In the genomic region with DNA sequence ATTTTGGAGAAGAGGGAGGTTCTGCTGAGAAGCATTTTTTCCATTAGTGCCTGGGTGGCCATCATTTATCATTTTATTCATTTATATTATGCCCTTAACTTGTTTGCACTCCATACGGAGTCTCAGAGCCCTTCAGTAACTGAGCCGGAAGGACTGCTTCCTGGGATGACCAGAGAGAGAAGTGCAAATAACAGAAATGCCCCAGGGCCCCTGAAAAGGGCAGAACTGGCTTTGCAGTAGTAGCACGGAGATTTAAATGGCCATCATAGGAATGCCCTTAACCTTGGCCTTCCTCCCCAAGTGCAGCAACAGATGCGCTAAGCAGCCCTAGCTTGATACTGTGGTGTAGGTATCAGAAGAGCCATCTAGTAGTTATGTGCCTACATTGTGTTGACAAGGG, we compare ENCODE assay signal across 1 cellular context.
TF ChIP-seq lines count a peak whose summit lies in the region.

No MANE protein-coding gene starts in this region.

TF ChIP-seq in WTC11, 78 proteins besides CTCF, POLR2A, EP300 and RAD21:
- no peak for TF ChIP-seq ZNF281 (CRISPR knock-in tag; IDR thresholded peaks at IDR 0.05)
- TF ChIP-seq JAZF1 (CRISPR knock-in tag; IDR thresholded peaks at IDR 0.05) = no peak
- TF ChIP-seq, protein P1, sequence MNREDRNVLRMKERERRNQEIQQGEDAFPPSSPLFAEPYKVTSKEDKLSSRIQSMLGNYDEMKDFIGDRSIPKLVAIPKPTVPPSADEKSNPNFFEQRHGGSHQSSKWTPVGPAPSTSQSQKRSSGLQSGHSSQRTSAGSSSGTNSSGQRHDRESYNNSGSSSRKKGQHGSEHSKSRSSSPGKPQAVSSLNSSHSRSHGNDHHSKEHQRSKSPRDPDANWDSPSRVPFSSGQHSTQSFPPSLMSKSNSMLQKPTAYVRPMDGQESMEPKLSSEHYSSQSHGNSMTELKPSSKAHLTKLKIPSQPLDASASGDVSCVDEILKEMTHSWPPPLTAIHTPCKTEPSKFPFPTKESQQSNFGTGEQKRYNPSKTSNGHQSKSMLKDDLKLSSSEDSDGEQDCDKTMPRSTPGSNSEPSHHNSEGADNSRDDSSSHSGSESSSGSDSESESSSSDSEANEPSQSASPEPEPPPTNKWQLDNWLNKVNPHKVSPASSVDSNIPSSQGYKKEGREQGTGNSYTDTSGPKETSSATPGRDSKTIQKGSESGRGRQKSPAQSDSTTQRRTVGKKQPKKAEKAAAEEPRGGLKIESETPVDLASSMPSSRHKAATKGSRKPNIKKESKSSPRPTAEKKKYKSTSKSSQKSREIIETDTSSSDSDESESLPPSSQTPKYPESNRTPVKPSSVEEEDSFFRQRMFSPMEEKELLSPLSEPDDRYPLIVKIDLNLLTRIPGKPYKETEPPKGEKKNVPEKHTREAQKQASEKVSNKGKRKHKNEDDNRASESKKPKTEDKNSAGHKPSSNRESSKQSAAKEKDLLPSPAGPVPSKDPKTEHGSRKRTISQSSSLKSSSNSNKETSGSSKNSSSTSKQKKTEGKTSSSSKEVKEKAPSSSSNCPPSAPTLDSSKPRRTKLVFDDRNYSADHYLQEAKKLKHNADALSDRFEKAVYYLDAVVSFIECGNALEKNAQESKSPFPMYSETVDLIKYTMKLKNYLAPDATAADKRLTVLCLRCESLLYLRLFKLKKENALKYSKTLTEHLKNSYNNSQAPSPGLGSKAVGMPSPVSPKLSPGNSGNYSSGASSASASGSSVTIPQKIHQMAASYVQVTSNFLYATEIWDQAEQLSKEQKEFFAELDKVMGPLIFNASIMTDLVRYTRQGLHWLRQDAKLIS (CRISPR knock-in tag; IDR thresholded peaks at IDR 0.05; ENCODE audit: borderline replicate concordance) = no peak
- TF ChIP-seq FOXP1 (CRISPR knock-in tag; IDR thresholded peaks at IDR 0.05; ENCODE audit: borderline replicate concordance) = no peak
- no peak for TF ChIP-seq EMX1 (CRISPR knock-in tag; IDR thresholded peaks at IDR 0.05)
- TF ChIP-seq, protein P2, sequence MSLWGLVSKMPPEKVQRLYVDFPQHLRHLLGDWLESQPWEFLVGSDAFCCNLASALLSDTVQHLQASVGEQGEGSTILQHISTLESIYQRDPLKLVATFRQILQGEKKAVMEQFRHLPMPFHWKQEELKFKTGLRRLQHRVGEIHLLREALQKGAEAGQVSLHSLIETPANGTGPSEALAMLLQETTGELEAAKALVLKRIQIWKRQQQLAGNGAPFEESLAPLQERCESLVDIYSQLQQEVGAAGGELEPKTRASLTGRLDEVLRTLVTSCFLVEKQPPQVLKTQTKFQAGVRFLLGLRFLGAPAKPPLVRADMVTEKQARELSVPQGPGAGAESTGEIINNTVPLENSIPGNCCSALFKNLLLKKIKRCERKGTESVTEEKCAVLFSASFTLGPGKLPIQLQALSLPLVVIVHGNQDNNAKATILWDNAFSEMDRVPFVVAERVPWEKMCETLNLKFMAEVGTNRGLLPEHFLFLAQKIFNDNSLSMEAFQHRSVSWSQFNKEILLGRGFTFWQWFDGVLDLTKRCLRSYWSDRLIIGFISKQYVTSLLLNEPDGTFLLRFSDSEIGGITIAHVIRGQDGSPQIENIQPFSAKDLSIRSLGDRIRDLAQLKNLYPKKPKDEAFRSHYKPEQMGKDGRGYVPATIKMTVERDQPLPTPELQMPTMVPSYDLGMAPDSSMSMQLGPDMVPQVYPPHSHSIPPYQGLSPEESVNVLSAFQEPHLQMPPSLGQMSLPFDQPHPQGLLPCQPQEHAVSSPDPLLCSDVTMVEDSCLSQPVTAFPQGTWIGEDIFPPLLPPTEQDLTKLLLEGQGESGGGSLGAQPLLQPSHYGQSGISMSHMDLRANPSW (CRISPR knock-in tag; conservative IDR thresholded peaks at IDR 0.05; ENCODE audit: low read depth) = no peak
- no peak for TF ChIP-seq FOXK1 (CRISPR knock-in tag; IDR thresholded peaks at IDR 0.05)
- no peak for TF ChIP-seq FOXJ3 (CRISPR knock-in tag; IDR thresholded peaks at IDR 0.05; ENCODE audit: borderline replicate concordance)
- no peak for TF ChIP-seq ZNF425 (CRISPR knock-in tag; conservative IDR thresholded peaks at IDR 0.05)
- no peak for TF ChIP-seq SP1 (CRISPR knock-in tag; conservative IDR thresholded peaks at IDR 0.05)
- TF ChIP-seq, protein P3, sequence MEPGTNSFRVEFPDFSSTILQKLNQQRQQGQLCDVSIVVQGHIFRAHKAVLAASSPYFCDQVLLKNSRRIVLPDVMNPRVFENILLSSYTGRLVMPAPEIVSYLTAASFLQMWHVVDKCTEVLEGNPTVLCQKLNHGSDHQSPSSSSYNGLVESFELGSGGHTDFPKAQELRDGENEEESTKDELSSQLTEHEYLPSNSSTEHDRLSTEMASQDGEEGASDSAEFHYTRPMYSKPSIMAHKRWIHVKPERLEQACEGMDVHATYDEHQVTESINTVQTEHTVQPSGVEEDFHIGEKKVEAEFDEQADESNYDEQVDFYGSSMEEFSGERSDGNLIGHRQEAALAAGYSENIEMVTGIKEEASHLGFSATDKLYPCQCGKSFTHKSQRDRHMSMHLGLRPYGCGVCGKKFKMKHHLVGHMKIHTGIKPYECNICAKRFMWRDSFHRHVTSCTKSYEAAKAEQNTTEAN (CRISPR knock-in tag; IDR thresholded peaks at IDR 0.05) = no peak
- TF ChIP-seq, protein P4, sequence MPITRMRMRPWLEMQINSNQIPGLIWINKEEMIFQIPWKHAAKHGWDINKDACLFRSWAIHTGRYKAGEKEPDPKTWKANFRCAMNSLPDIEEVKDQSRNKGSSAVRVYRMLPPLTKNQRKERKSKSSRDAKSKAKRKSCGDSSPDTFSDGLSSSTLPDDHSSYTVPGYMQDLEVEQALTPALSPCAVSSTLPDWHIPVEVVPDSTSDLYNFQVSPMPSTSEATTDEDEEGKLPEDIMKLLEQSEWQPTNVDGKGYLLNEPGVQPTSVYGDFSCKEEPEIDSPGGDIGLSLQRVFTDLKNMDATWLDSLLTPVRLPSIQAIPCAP (CRISPR knock-in tag; IDR thresholded peaks at IDR 0.05) = no peak
- TF ChIP-seq ATF1 (CRISPR knock-in tag; IDR thresholded peaks at IDR 0.05) = no peak
- TF ChIP-seq NFATC4 (CRISPR knock-in tag; IDR thresholded peaks at IDR 0.05) = no peak
- TF ChIP-seq ATF2 (CRISPR knock-in tag; IDR thresholded peaks at IDR 0.05; ENCODE audit: borderline replicate concordance, low read depth) = no peak
